11 cellular contexts compared by ENCODE assay signal in the genomic region with DNA sequence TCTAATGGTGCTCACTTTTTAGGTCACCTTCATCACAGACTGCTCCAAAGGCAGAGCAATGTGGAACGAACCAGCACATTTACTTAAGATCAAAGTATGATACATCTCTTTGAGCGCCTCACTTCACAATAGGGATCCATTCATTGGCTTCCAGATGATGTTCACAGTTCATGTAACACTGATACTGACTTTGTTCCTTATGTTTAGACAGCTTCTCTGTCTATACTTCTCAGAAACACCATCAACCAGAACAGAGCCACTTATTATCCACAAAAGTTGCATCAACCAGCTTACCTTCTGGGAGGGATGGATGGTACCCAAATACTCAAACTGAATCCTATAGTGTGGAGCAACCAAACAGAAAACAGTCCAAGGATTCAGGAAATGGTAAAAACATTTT. TPM values are rescaled to one million over a fixed set of nuclear protein-coding genes. Genes with fewer than 3 reads are reported as not detected.
A peak's percentile ranks its signal among the peaks of the same experiment; 100 is the strongest.
DNase-seq lines count a peak whose midpoint lies in the region; ATAC-seq, FAIRE-seq and TF ChIP-seq lines count a peak whose summit lies in the region.
"Had no signal": no experiment of that assay in that cellular context is flagged by ENCODE, and none has a peak within 500 bp of the region (broad histone marks: within the 10 kb centered on the region; RNA-seq: fewer than 3 reads in every experiment).

No MANE protein-coding gene starts in this region.

- H3K27me3 ChIP-seq in Loucy (ENCODE audit: insufficient read depth, low read length, poor library complexity, severe bottlenecking) (no peaks in the 10 kb centered on the region), K562 (ENCODE audit: control insufficient read depth in 2 of 2, insufficient read depth in 2 of 2, low read length in 2 of 2) (no peaks in the 10 kb centered on the region)

- no peaks in the 10 kb centered on the region for H3K9me1 ChIP-seq in K562 (ENCODE audit: control insufficient read depth, insufficient read depth, low read length)

- TF ChIP-seq CTCF in Loucy (conservative IDR thresholded peaks at IDR 0.05; ENCODE audit: low read length) = no peak
- TF ChIP-seq CTCF in K562 (IDR thresholded peaks at IDR 0.05 in 2 of 3, conservative IDR thresholded peaks at IDR 0.05 in 1 of 3; ENCODE audit: insufficient read depth in 2 of 3, low read depth in 1 of 3, low read length in 3 of 3) = no peak

- POLR2A ChIA-PET in K562 (lab: Yijun Ruan, JAX) = interaction anchor here (1.5 kb wide), 1 partner anchor 9 kb away, joined by 7 read pairs; no protein-coding TSS in a partner anchor

- H3K9ac ChIP-seq in Loucy (ENCODE audit: low read depth, low read length, poor library complexity, severe bottlenecking) (no peak overlapping the region), K562 (ENCODE audit: insufficient read depth in 1 of 2, low read depth in 2 of 2, low read length in 2 of 2) (no peak overlapping the region)

- peaks cover 86% of the 10 kb centered on the region for H3K79me2 ChIP-seq in Loucy (ENCODE audit: insufficient read depth, low read length)
- peaks cover 81% of the 10 kb centered on the region for H3K79me2 ChIP-seq in K562 (ENCODE audit: control insufficient read depth, insufficient read depth, low read length)

- intact Hi-C loops in K562 (cut with micrococcal nuclease) = loop anchor here (5.0 kb wide), 1 partner anchor 83 kb away; a partner anchor contains a TSS

- no peaks in the 10 kb centered on the region for H3F3A ChIP-seq in Loucy (ENCODE audit: low read depth)

- TF ChIP-seq POLR2A in K562 (conservative IDR thresholded peaks at IDR 0.05) = no peak

- no peaks in the 10 kb centered on the region for H3K9me2 ChIP-seq in Loucy (replicated peaks; ENCODE audit: low read depth, low read length)

- H3K36me3 ChIP-seq in Loucy (ENCODE audit: insufficient read depth, low read length) (no peaks in the 10 kb centered on the region; the same call in 1 of the 2 replicates), K562 (ENCODE audit: control insufficient read depth, insufficient read depth, low read length) (peaks cover 32% of the 10 kb centered on the region)

- H3K4me3 ChIP-seq in Loucy (ENCODE audit: low read length, poor library complexity, severe bottlenecking) (peak overlapping the region; percentile 28), K562 (no peak overlapping the region)

- H2AFZ ChIP-seq in Loucy (ENCODE audit: low read length) (no peak overlapping the region), K562 (ENCODE audit: low read depth, low read length) (no peak overlapping the region)

- H3K4me1 ChIP-seq in Loucy (ENCODE audit: insufficient read depth, low read length, poor library complexity, severe bottlenecking) (peaks cover 39% of the 10 kb centered on the region), K562 (replicated peaks in 1 of 2; ENCODE audit: control insufficient read depth in 2 of 2, insufficient read depth in 2 of 2, low read length in 2 of 2) (peaks cover 0 to 4% of the 10 kb centered on the region in 2 experiments; a peak in 4 of 5 replicates)
- H3K4me1 ChIP-seq: Caco-2 had no signal

- ATAC-seq in K562 = no peak
- no peak for ATAC-seq in GM19035 (IDR thresholded peaks at IDR 0.05; ENCODE audit: unreplicated experiment)
- ATAC-seq: CD8-positive, alpha-beta T cell had no signal

- no peaks in the 10 kb centered on the region for H3K9me3 ChIP-seq in Loucy (ENCODE audit: insufficient read depth, low read depth, low read length)
- no peaks in the 10 kb centered on the region for H3K9me3 ChIP-seq in K562 (replicated peaks; ENCODE audit: control insufficient read depth, insufficient read depth, low read depth, low read length)
- H3K9me3 ChIP-seq: Caco-2 had no signal

- no peak for TF ChIP-seq EP300 in K562 (IDR thresholded peaks at IDR 0.05; ENCODE audit: low read length)

- peak overlapping the region; percentile 77 for H3K4me2 ChIP-seq in Loucy (ENCODE audit: low read depth, low read length, poor library complexity, severe bottlenecking)
- H3K4me2 ChIP-seq in K562 (ENCODE audit: insufficient read depth, low read length) = no peak overlapping the region

- H4K20me1 ChIP-seq in Loucy (ENCODE audit: insufficient read depth, low read length, poor library complexity, severe bottlenecking) (peaks cover 62% of the 10 kb centered on the region), K562 (replicated peaks; ENCODE audit: control insufficient read depth, insufficient read depth, low read length) (no peaks in the 10 kb centered on the region)

- no peak overlapping the region for H3K27ac ChIP-seq in K562 (ENCODE audit: extremely low read depth, low read depth, low read length)
- H3K27ac ChIP-seq: HL-60 had no signal

- BruUV-seq in K562 (replicated peaks; lab: Mats Ljungman, UMichigan) = no TSS peak

- no peak for TF ChIP-seq RAD21 in K562 (CRISPR knock-in tag; conservative IDR thresholded peaks at IDR 0.05 in 1 of 2, IDR thresholded peaks at IDR 0.05 in 1 of 2)

- FAIRE-seq in GM19239 (lab: Jason Lieb, UNC) = peak; percentile 35
- peak; percentile 40 for FAIRE-seq in K562 (lab: Jason Lieb, UNC)

- no peak for DNase-seq in GM19239 (ENCODE audit: insufficient read length, low spot score)
- no peak for DNase-seq in K562 (ENCODE audit: extremely low read depth in 1 of 4, low spot score in 3 of 4)
- DNase-seq in DMS153 (lab: John Stamatoyannopoulos, UW) = no peak
- no peak for DNase-seq in epidermal melanocyte (ENCODE audit: insufficient read length, low spot score)
- DNase-seq: Caco-2; CD8-positive, alpha-beta T cell; DMS53; H7 had no signal

- 82% methylated on average over 2 of the region's 2 CpGs for WGBS in K562 (ENCODE audit: insufficient coverage, low coverage, missing lambda C conversion rate)

- in situ Hi-C loops in K562 (cut with MboI) = no loop called here

- CTCF ChIA-PET in K562 (lab: Yijun Ruan, JAX; ENCODE audit: low intra/inter-chr PET ratio) = no interaction called here

TF ChIP-seq in K562, 482 proteins besides CTCF, POLR2A, EP300 and RAD21:
- no peak for TF ChIP-seq NR4A1 (CRISPR knock-in tag; IDR thresholded peaks at IDR 0.05)
- no peak for TF ChIP-seq NR4A1 (tag; IDR thresholded peaks at IDR 0.05)
- no peak for TF ChIP-seq KAT2B (IDR thresholded peaks at IDR 0.05; ENCODE audit: low read depth, low read length)
- TF ChIP-seq, protein P1, sequence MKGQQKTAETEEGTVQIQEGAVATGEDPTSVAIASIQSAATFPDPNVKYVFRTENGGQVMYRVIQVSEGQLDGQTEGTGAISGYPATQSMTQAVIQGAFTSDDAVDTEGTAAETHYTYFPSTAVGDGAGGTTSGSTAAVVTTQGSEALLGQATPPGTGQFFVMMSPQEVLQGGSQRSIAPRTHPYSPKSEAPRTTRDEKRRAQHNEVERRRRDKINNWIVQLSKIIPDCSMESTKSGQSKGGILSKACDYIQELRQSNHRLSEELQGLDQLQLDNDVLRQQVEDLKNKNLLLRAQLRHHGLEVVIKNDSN (CRISPR knock-in tag; IDR thresholded peaks at IDR 0.05) = no peak

RNA-seq across cellular contexts. Expression of a gene that starts 4.6 kb away (rescaled TPM):
- total RNA-seq in K562 (2011; cell fraction: chromatin; rRNA removed; ENCODE audit: low replicate concordance) = 44.5 and 102 TPM in 2 replicates
- 19.3 and 25.8 TPM in 2 replicates for total RNA-seq in K562 (2011; cell fraction: nucleolus; rRNA removed)
- total RNA-seq in K562 (2011; cell fraction: nucleoplasm; rRNA removed) = 59.2 and 97.3 TPM in 2 replicates
- 27.3 and 30.9 TPM in 2 replicates for total RNA-seq in K562 (2014; rRNA removed)
- 48.0 and 52.4 TPM in 2 replicates for total RNA-seq in K562 (2014; rRNA removed; fragmentation: Illumina TruSeq; extraction: Trizol)
- total RNA-seq in K562 (2015; rRNA removed; fragmentation: Illumina TruSeq; extraction: Trizol) = 37.6 and 38.0 TPM in 2 replicates
- total RNA-seq in K562 (2021) = 29.3 and 31.7 TPM in 2 replicates
- polyA plus RNA-seq in K562 (2011; rRNA removed) = 28.0 and 31.0 TPM in 2 replicates
- polyA plus RNA-seq in K562 (2011; cell fraction: cytosol; rRNA removed) = 3.8 and 11.3 TPM in 2 replicates
- polyA plus RNA-seq in K562 (2011; cell fraction: nucleus; rRNA removed) = 56.9 and 96.3 TPM in 2 replicates
- polyA plus RNA-seq in K562 (2012) = 12.0 and 15.0 TPM in 2 replicates
- polyA plus RNA-seq in K562 (2014; fragmentation: Illumina TruSeq; extraction: Trizol) = 24.7 and 26.2 TPM in 2 replicates
- 10 to 100 TPM; 10.1 to 10.8 TPM for polyA plus RNA-seq in K562 (2014; fragmentation: Nextera tagmentation; extraction: Ambion mirVana)
- 16.1 and 17.5 TPM in 2 replicates for polyA plus RNA-seq in K562 (2014; rRNA removed)
- polyA minus RNA-seq in K562 (2011; rRNA and poly(A)+ RNA removed) = 69.1 and 99.4 TPM in 2 replicates
- polyA minus RNA-seq in K562 (2011; cell fraction: cytosol; rRNA and poly(A)+ RNA removed) = 18.3 and 21.9 TPM in 2 replicates
- polyA minus RNA-seq in K562 (2011; cell fraction: nucleus; rRNA and poly(A)+ RNA removed) = 59.6 and 122 TPM in 2 replicates
